19 cellular contexts compared by ENCODE assay signal in genomic region chr10:99538287-99538917, GRCh38. TPM values are rescaled to one million over a fixed set of nuclear protein-coding genes. Genes with fewer than 3 reads are reported as not detected.
A peak's percentile ranks its signal among the peaks of the same experiment; 100 is the strongest.
DNase-seq lines count a peak whose midpoint lies in the region; ATAC-seq, FAIRE-seq and TF ChIP-seq lines count a peak whose summit lies in the region.
"Had no signal": no experiment of that assay in that cellular context is flagged by ENCODE, and none has a peak within 500 bp of the region (broad histone marks: within the 10 kb centered on the region; RNA-seq: fewer than 3 reads in every experiment).

No MANE protein-coding gene starts in this region.

- H3K27ac ChIP-seq in astrocyte (ENCODE audit: low read depth, low read length): no peak overlapping the region
- no peak overlapping the region for H3K27ac ChIP-seq in suprapubic skin
- H3K27ac ChIP-seq: C4-2B had no signal

- peaks cover 12% of the 10 kb centered on the region for H3K9me3 ChIP-seq in astrocyte (ENCODE audit: insufficient read depth, low read depth, low read length)
- H3K9me3 ChIP-seq in iPS-15b (ENCODE audit: control insufficient read depth, insufficient read depth, low read length): no peaks in the 10 kb centered on the region
- H3K9me3 ChIP-seq in suprapubic skin: no peaks in the 10 kb centered on the region

- H3K27me3 ChIP-seq in H7 (ENCODE audit: control insufficient read depth, insufficient read depth, low read length) (peaks cover 97% of the 10 kb centered on the region), astrocyte (ENCODE audit: insufficient read depth, low read length) (peaks cover 86% of the 10 kb centered on the region), iPS-15b (ENCODE audit: control insufficient read depth, insufficient read depth, low read length) (peaks cover 97% of the 10 kb centered on the region), suprapubic skin (peaks cover 100% of the 10 kb centered on the region)

- no peak overlapping the region for H3K4me2 ChIP-seq in astrocyte (ENCODE audit: low read length)

- H3K4me1 Mint-ChIP-seq in astrocyte (ENCODE audit: low read depth, unreplicated experiment) (no peaks in the 10 kb centered on the region), type B pancreatic cell (ENCODE audit: unreplicated experiment) (peaks cover 12% of the 10 kb centered on the region)

- ATAC-seq in HG03442 (IDR thresholded peaks at IDR 0.05; ENCODE audit: unreplicated experiment): no peak
- ATAC-seq: HCT116 had no signal

- 83% methylated on average over 4 of the region's 6 CpGs for WGBS in suprapubic skin

- H3K27me3 Mint-ChIP-seq in astrocyte (ENCODE audit: low read depth, unreplicated experiment) (peaks cover 78% of the 10 kb centered on the region), type B pancreatic cell (peaks cover 95% of the 10 kb centered on the region)

- no peaks in the 10 kb centered on the region for H3K36me3 ChIP-seq in H7 (replicated peaks; ENCODE audit: control insufficient read depth, insufficient read depth, low read length)
- no peaks in the 10 kb centered on the region for H3K36me3 ChIP-seq in astrocyte (ENCODE audit: insufficient read depth, low read length)
- no peaks in the 10 kb centered on the region for H3K36me3 ChIP-seq in iPS-15b (ENCODE audit: control insufficient read depth, insufficient read depth, low read length)
- no peaks in the 10 kb centered on the region for H3K36me3 ChIP-seq in suprapubic skin

- no peak for TF ChIP-seq EP300 in suprapubic skin (IDR thresholded peaks at IDR 0.05)

- H3K4me1 ChIP-seq in astrocyte (ENCODE audit: insufficient read depth, low read length) (no peaks in the 10 kb centered on the region), iPS-15b (ENCODE audit: control insufficient read depth, insufficient read depth, low read length) (peaks cover 11% of the 10 kb centered on the region), suprapubic skin (peaks cover 47% of the 10 kb centered on the region)

- H3K36me3 Mint-ChIP-seq in astrocyte (ENCODE audit: low read depth, unreplicated experiment) (peaks cover 5% of the 10 kb centered on the region), type B pancreatic cell (no peaks in the 10 kb centered on the region)

- no peaks in the 10 kb centered on the region for H4K20me1 ChIP-seq in astrocyte (ENCODE audit: insufficient read depth, low read length)

- no peaks in the 10 kb centered on the region for H3K79me2 ChIP-seq in astrocyte (ENCODE audit: insufficient read depth, low read length)

- TF ChIP-seq CTCF in astrocyte (IDR thresholded peaks at IDR 0.05; ENCODE audit: insufficient read depth, low read depth, low read length) (no peak), type B pancreatic cell (conservative IDR thresholded peaks at IDR 0.05) (no peak), suprapubic skin (IDR thresholded peaks at IDR 0.05) (no peak)

- no peak overlapping the region for H2AFZ ChIP-seq in astrocyte (ENCODE audit: low read depth, low read length)

- TF ChIP-seq POLR2A in suprapubic skin (IDR thresholded peaks at IDR 0.05): no peak

- H3K27ac Mint-ChIP-seq in astrocyte (ENCODE audit: unreplicated experiment): peak overlapping the region; percentile 62
- peak overlapping the region; percentile 34 for H3K27ac Mint-ChIP-seq in type B pancreatic cell

- H3K4me3 Mint-ChIP-seq in astrocyte (ENCODE audit: unreplicated experiment) (no peak overlapping the region), type B pancreatic cell (peak overlapping the region; percentile 47)

- no peak overlapping the region for H3K9ac ChIP-seq in astrocyte (ENCODE audit: low read length)
- no peak overlapping the region for H3K9ac ChIP-seq in iPS-15b (ENCODE audit: low read depth, low read length)

- FAIRE-seq in astrocyte (lab: Jason Lieb, UNC): no peak
- FAIRE-seq: HepG2 had no signal

- DNase-seq in H7 (peak; percentile 59), astrocyte (ENCODE audit: low read depth) (no peak), type B pancreatic cell (ENCODE audit: extremely low spot score, unreplicated experiment) (no peak), cortex of kidney (lab: John Stamatoyannopoulos, UW) (no peak), suprapubic skin (ENCODE audit: low spot score in 2 of 2) (no peak)
- DNase-seq: ACHN; DMS79; KBM-7; NCI-H1105 treated with DMSO at 0.1 percent for 48 hours; NCI-H1694; NCI-H2081 treated with DMSO at 0.1 percent for 48 hours; NCI-H446 treated with DMSO at 0.1 percent for 48 hours; NK-92 treated with Interleukin-12 subunit alpha and Interleukin-12 subunit beta, amount 100 ng/mL, for 24 hours; Right ventricle myocardium superior had no signal

- H3K4me3 ChIP-seq in H7 (ENCODE audit: insufficient read depth, low read depth, low read length) (no peak overlapping the region), astrocyte (ENCODE audit: insufficient read depth, low read depth, low read length) (no peak overlapping the region), iPS-15b (ENCODE audit: low read depth, low read length) (peak overlapping the region; percentile 39), suprapubic skin (no peak overlapping the region)

- H3K9me3 Mint-ChIP-seq in astrocyte (ENCODE audit: unreplicated experiment) (peaks cover 20% of the 10 kb centered on the region), type B pancreatic cell (no peaks in the 10 kb centered on the region)

RNA-seq across cellular contexts. Expression of gene NKX2-3, which starts 5.7 kb away (rescaled TPM):
- not detected in 2 replicates for total RNA-seq in H7 (2014; rRNA removed; shearing (Covaris generic))
- total RNA-seq in astrocyte: not detected in 2 replicates
- not detected in 2 replicates for total RNA-seq in type B pancreatic cell (ENCODE audit: low replicate concordance)
- not detected for total RNA-seq in suprapubic skin
- total RNA-seq: HepG2, Right ventricle myocardium superior had no signal
